ENCODE assay signal across 8 cellular contexts in the genomic region with DNA sequence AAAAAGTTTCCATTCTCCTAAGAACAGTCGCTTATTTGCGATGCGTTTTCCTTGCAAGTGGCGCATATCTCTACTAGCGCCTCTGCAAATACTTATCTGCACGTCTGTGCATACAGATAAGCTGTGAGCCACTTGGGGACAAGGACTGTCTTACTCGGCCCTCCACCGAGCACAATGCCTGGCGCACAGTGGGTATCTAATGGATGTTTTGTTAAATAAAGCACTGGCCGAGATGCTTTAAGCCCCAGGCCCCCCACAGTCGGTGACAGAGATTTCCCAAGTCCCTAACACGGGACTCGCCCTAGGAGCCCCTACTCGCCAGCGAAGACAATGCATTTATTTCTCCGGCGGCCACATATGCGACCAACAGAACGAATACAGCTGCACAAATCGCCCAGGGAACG. TPM values are rescaled to one million over a fixed set of nuclear protein-coding genes. Genes with fewer than 3 reads are reported as not detected.
A peak's percentile ranks its signal among the peaks of the same experiment; 100 is the strongest.
DNase-seq lines count a peak whose midpoint lies in the region; ATAC-seq and TF ChIP-seq lines count a peak whose summit lies in the region.

No MANE protein-coding gene starts in this region.

- H3K4me2 ChIP-seq in skeletal muscle satellite cell (ENCODE audit: low read length), result peak overlapping the region; percentile 92

- H3K36me3 ChIP-seq in iPS-15b (ENCODE audit: control insufficient read depth, insufficient read depth, low read length), result no peaks in the 10 kb centered on the region
- H3K36me3 ChIP-seq in skeletal muscle satellite cell (ENCODE audit: insufficient read depth, low read length), result peaks cover 4% of the 10 kb centered on the region

- in situ Hi-C loops in GM13976 (cut with MboI; ENCODE audit: low sequenced_read_pairs, unreplicated experiment) (no loop called here), astrocyte of the cerebellum (cut with HindIII; ENCODE audit: low sequenced_read_pairs) (no loop called here)

- H3K4me1 ChIP-seq in iPS-15b (ENCODE audit: control insufficient read depth, insufficient read depth, low read length) (no peaks in the 10 kb centered on the region), skeletal muscle satellite cell (ENCODE audit: control insufficient read depth, insufficient read depth, low read length) (peaks cover 4% of the 10 kb centered on the region)

- H3K4me3 ChIP-seq in astrocyte of the cerebellum (ENCODE audit: low read depth, low read length), result peak overlapping the region; percentile 87
- H3K4me3 ChIP-seq in iPS-15b (ENCODE audit: low read depth, low read length), result peak overlapping the region; percentile 79
- peak overlapping the region; percentile 88 for H3K4me3 ChIP-seq in skeletal muscle satellite cell (ENCODE audit: low read length)

- peak overlapping the region; percentile 73 for H3K9ac ChIP-seq in iPS-15b (ENCODE audit: low read depth, low read length)
- H3K9ac ChIP-seq in skeletal muscle satellite cell (ENCODE audit: low read depth, low read length), result peak overlapping the region; percentile 61

- no peak for TF ChIP-seq CTCF in GM13976 (IDR thresholded peaks at IDR 0.05; ENCODE audit: borderline replicate concordance, control extremely low read depth, extremely low read depth, insufficient read depth, missing control alignments)
- TF ChIP-seq CTCF in astrocyte of the cerebellum (IDR thresholded peaks at IDR 0.05; ENCODE audit: low read depth, low read length, missing control alignments), result no peak

- peak; percentile 34 for ATAC-seq in HG02852 (IDR thresholded peaks at IDR 0.05; ENCODE audit: unreplicated experiment)

- H3K9me3 ChIP-seq in iPS-15b (ENCODE audit: control insufficient read depth, insufficient read depth, low read length), result peaks cover 4% of the 10 kb centered on the region
- no peaks in the 10 kb centered on the region for H3K9me3 ChIP-seq in skeletal muscle satellite cell (replicated peaks; ENCODE audit: low read length)

- H3K27me3 ChIP-seq in iPS-15b (ENCODE audit: control insufficient read depth, insufficient read depth, low read length) (peaks cover 6% of the 10 kb centered on the region), skeletal muscle satellite cell (ENCODE audit: control insufficient read depth, insufficient read depth, low read length) (no peaks in the 10 kb centered on the region)

- DNase-seq in Ammon's horn (ENCODE audit: low spot score) (peak; percentile 49), GM13976 (ENCODE audit: low spot score) (peak; percentile 44), NCI-H2227 treated with DMSO at 0.1 percent for 48 hours (lab: John Stamatoyannopoulos, UW) (peak; percentile 51), astrocyte of the cerebellum (ENCODE audit: low read depth) (no peak)
- no peak for DNase-seq in NK-92 treated with Interleukin-12 subunit alpha and Interleukin-12 subunit beta, amount 100 ng/mL, for 24 hours (lab: John Stamatoyannopoulos, UW)

RNA-seq across cellular contexts. Expression of a gene that starts 0.5 kb away (rescaled TPM):
- 30.7 and 31.7 TPM in 2 replicates for total RNA-seq in skeletal muscle satellite cell (2012; rRNA removed)

RNA-seq across cellular contexts. Expression of a gene that starts 43.6 kb away (rescaled TPM):
- 22.5 and 30.4 TPM in 2 replicates for total RNA-seq in skeletal muscle satellite cell (2012; rRNA removed)

Comparison
In these comparisons a context has a peak if more than half of its experiments do, and no peak if none do; other contexts are left out.
1. DNase-seq: peak in Ammon's horn (single experiment), GM13976 (single experiment) and NCI-H2227 treated with DMSO at 0.1 percent for 48 hours (single experiment); none in astrocyte of the cerebellum (single experiment) and NK-92 treated with Interleukin-12 subunit alpha and Interleukin-12 subunit beta, amount 100 ng/mL, for 24 hours (single experiment).
2. Peak in every context shown above with its lines, with median percentiles within 50 percentile points of each other: H3K4me3 ChIP-seq.